8 cellular contexts compared by ENCODE assay signal in the genomic region with DNA sequence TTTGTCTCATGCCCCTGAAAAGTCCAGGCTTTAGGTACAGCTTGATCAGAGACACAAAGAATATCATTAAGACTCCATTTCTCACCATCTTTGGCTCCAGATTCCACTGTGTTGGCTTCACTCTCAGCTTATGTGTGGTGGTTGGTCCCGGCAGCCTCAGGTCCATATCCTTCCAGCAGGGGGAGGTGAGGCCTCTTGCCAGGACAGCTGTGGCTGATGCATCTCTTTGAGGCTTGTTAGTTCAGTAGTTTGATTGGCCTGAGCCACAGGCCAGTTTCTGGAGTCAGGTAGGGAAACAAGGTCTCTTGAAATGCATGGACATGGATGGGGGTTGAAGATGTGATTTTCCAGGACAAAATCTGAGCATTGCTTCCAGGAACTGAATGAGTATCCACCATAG.
DNase-seq lines count a peak whose midpoint lies in the region; ATAC-seq, FAIRE-seq and TF ChIP-seq lines count a peak whose summit lies in the region.

No MANE protein-coding gene starts in this region.

- peak; percentile 40 for TF ChIP-seq RAD21 in GM12878 (IDR thresholded peaks at IDR 0.05; ENCODE audit: insufficient read depth, low read depth, low read length)

- H3K27me3 ChIP-seq in GM12878 (replicated peaks in 1 of 2; ENCODE audit: control insufficient read depth in 2 of 2, insufficient read depth in 2 of 2, low read length in 1 of 2) (no peaks in the 10 kb centered on the region), left lung (no peaks in the 10 kb centered on the region)

- H3K27ac ChIP-seq in GM12878 (ENCODE audit: control insufficient read depth, insufficient read depth) (no peak overlapping the region), left lung (no peak overlapping the region)

- H2AFZ ChIP-seq in GM12878 (ENCODE audit: control insufficient read depth, low read depth, low read length): no peak overlapping the region

- no peaks in the 10 kb centered on the region for H3K79me2 ChIP-seq in GM12878 (ENCODE audit: control insufficient read depth, insufficient read depth, low read length)

- no peak overlapping the region for H3K9ac ChIP-seq in GM12878 (ENCODE audit: control insufficient read depth, insufficient read depth, low read length)

- no peak overlapping the region for H3K4me3 ChIP-seq in GM12878
- no peak overlapping the region for H3K4me3 ChIP-seq in left lung

- CTCF ChIA-PET in GM12878 (lab: Yijun Ruan, JAX): interaction anchor here (0.9 to 1.0 kb wide), 2 partner anchors 185 to 593 kb away, joined by 3 read pairs; no protein-coding TSS in a partner anchor

- TF ChIP-seq POLR2A in GM12878 (IDR thresholded peaks at IDR 0.05; ENCODE audit: low read depth, low read length): no peak

- intact Hi-C loops in GM12878 (cut with micrococcal nuclease; ENCODE audit: unreplicated experiment): loop anchor here (1.0 kb wide), 1 partner anchor 663 kb away; no protein-coding TSS in a partner anchor
- intact Hi-C loops in left lung (cut with DNase I): no loop called here

- H3K36me3 ChIP-seq in GM12878 (ENCODE audit: control insufficient read depth in 2 of 2, insufficient read depth in 2 of 2, low read length in 1 of 2) (peaks cover 0 to 6% of the 10 kb centered on the region in 2 experiments; a peak in 1 of 4 replicates), left lung (no peaks in the 10 kb centered on the region)

- FAIRE-seq in GM12878 (lab: Jason Lieb, UNC) (no peak), frontal cortex (lab: Jason Lieb, UNC) (no peak)

- RAD21 ChIA-PET in GM12878 (lab: Charles Lee; ENCODE audit: unreplicated experiment): no interaction called here

- no peaks in the 10 kb centered on the region for H4K20me1 ChIP-seq in GM12878 (ENCODE audit: control insufficient read depth, insufficient read depth)

- ATAC-seq in HG03378 (IDR thresholded peaks at IDR 0.05; ENCODE audit: unreplicated experiment): peak; percentile 70
- ATAC-seq in GM12878: peak; percentile 87
- ATAC-seq in left lung: peak; percentile 33

- DNase-seq in stimulated activated CD4-positive, alpha-beta T cell treated with anti-CD3 and anti-CD28 coated beads, Interleukin-15, amount 100 ng/mL, for 24 hours: peak; percentile 12
- no peak for DNase-seq in stimulated activated CD4-positive, alpha-beta T cell treated with anti-CD3 and anti-CD28 coated beads, Interleukin-4, amount 100 ng/mL, for 1 hour
- DNase-seq in GM12878 (ENCODE audit: low read depth, low spot score) (no peak), left lung (no peak), ureter (ENCODE audit: low spot score) (no peak), frontal cortex (ENCODE audit: low spot score in 2 of 2) (no peak), T-helper 9 cell (no peak)

- H3K4me1 ChIP-seq in GM12878 (ENCODE audit: control insufficient read depth, insufficient read depth, low read length) (no peaks in the 10 kb centered on the region), left lung (peaks cover 0 to 5% of the 10 kb centered on the region in 2 donors)

- POLR2A ChIA-PET in GM12878 (lab: Charles Lee): no interaction called here

- no TSS peak for BruUV-seq in GM12878 (replicated peaks; lab: Mats Ljungman, UMichigan)

- 100% methylated on average over 1 of the region's 1 CpG for WGBS in GM12878 (ENCODE audit: insufficient coverage, insufficient replicate concordance, low lambda C conversion rate, missing lambda C conversion rate)

- TF ChIP-seq CTCF in GM12878 (IDR thresholded peaks at IDR 0.05 in 2 of 3, conservative IDR thresholded peaks at IDR 0.05 in 1 of 3; ENCODE audit: control insufficient read depth in 2 of 3, extremely low read depth in 1 of 3, insufficient read depth in 1 of 3, low read depth in 3 of 3, low read length in 3 of 3) (peak; percentile 45 to 56 (median 47)), left lung (IDR thresholded peaks at IDR 0.05) (no peak)

- H3K9me3 ChIP-seq in GM12878 (replicated peaks; ENCODE audit: control insufficient read depth, insufficient read depth, low read length) (no peaks in the 10 kb centered on the region), left lung (no peaks in the 10 kb centered on the region)

- no peak overlapping the region for H3K4me2 ChIP-seq in GM12878 (ENCODE audit: control insufficient read depth, insufficient read depth)

- SMC1A ChIA-PET in GM12878 (lab: Charles Lee; ENCODE audit: uncharacterized antibody, unreplicated experiment): interaction anchor here (0.7 to 1.3 kb wide), 2 partner anchors 9 to 59 kb away, joined by 3 to 5 read pairs; no protein-coding TSS in a partner anchor

- in situ Hi-C loops in GM12878 (cut with MboI): no loop called here

- no peak for TF ChIP-seq EP300 in GM12878 (IDR thresholded peaks at IDR 0.05; ENCODE audit: borderline replicate concordance in 1 of 2, control insufficient read depth in 1 of 2, low read depth in 2 of 2, low read length in 2 of 2)

TF ChIP-seq in GM12878, 131 proteins besides CTCF, POLR2A, EP300 and RAD21:
- TF ChIP-seq IKZF1 (conservative IDR thresholded peaks at IDR 0.05): no peak
- TF ChIP-seq EGR1 (IDR thresholded peaks at IDR 0.05; ENCODE audit: borderline replicate concordance in 1 of 2, low read depth in 2 of 2, low read length in 2 of 2): no peak
- TF ChIP-seq SMC3 (IDR thresholded peaks at IDR 0.05; ENCODE audit: borderline replicate concordance, low read length): peak; percentile 54
- no peak for TF ChIP-seq NFXL1 (IDR thresholded peaks at IDR 0.05; ENCODE audit: borderline replicate concordance)
- no peak for TF ChIP-seq CBX3 (IDR thresholded peaks at IDR 0.05; ENCODE audit: borderline replicate concordance, low read depth)

Comparison
In these comparisons a context has a peak if more than half of its experiments do, and no peak if none do; other contexts are left out.
1. ATAC-seq: peak in every context shown above with its lines; median percentile 87 in GM12878; 70 in HG03378; 33 in left lung.
2. CTCF ChIP-seq: peak in GM12878 (3 of 3); none in left lung (0 of 2).